2 cellular contexts compared by ENCODE assay signal in genomic region chr16:11615756-11616447, GRCh38.
TF ChIP-seq lines count a peak whose summit lies in the region.

No MANE protein-coding gene starts in this region.

TF ChIP-seq in IMR-90, 13 proteins besides CTCF, POLR2A, EP300 and RAD21:
- TF ChIP-seq CEBPB (IDR thresholded peaks at IDR 0.05; ENCODE audit: low read depth, low read length) (no peak), MAZ (IDR thresholded peaks at IDR 0.05; ENCODE audit: borderline replicate concordance, low read depth, low read length) (no peak), SMC3 (IDR thresholded peaks at IDR 0.05; ENCODE audit: low read depth, low read length) (no peak), NFE2L2 (IDR thresholded peaks at IDR 0.05; ENCODE audit: low read depth, low read length) (no peak), MXI1 (IDR thresholded peaks at IDR 0.05; ENCODE audit: borderline replicate concordance, low read depth, low read length) (no peak), ELK1 (IDR thresholded peaks at IDR 0.05; ENCODE audit: borderline replicate concordance, low read depth, low read length) (no peak), USF2 (IDR thresholded peaks at IDR 0.05; ENCODE audit: low read depth, low read length) (no peak), BHLHE40 (IDR thresholded peaks at IDR 0.05; ENCODE audit: low read depth, low read length) (no peak), FOS (IDR thresholded peaks at IDR 0.05; ENCODE audit: low read depth, low read length) (no peak), RCOR1 (IDR thresholded peaks at IDR 0.05; ENCODE audit: insufficient replicate concordance, low read length) (no peak)

TF ChIP-seq in K562, 482 proteins besides CTCF, POLR2A, EP300 and RAD21 (continues in another document):
- TF ChIP-seq DPF2 (IDR thresholded peaks at IDR 0.05) (peak; percentile 86), CREB1 (IDR thresholded peaks at IDR 0.05) (no peak), CREB1 (CRISPR knock-in tag; IDR thresholded peaks at IDR 0.05) (0 out of 2 replicates have a peak, but pooled peaks have one; percentile 30), SMARCC2 (IDR thresholded peaks at IDR 0.05; ENCODE audit: low read depth) (0 out of 2 replicates have a peak, but pooled peaks have one; percentile 39), ZEB2 (IDR thresholded peaks at IDR 0.05) (peak; percentile 59; the same call in 1 of the 2 replicates), BHLHE40 (IDR thresholded peaks at IDR 0.05; ENCODE audit: low read length) (peak; percentile 27; the same call in 1 of the 2 replicates), ATF1 (CRISPR knock-in tag; IDR thresholded peaks at IDR 0.05) (no peak), ATF1 (tag; IDR thresholded peaks at IDR 0.05) (peak; percentile 81), FOSL1 (tag; conservative IDR thresholded peaks at IDR 0.05) (peak; percentile 96), ZNF121 (CRISPR knock-in tag; conservative IDR thresholded peaks at IDR 0.05) (peak; percentile 46; the same call in 1 of the 2 replicates), MTA3 (IDR thresholded peaks at IDR 0.05; ENCODE audit: borderline replicate concordance) (peak; percentile 48; the same call in 1 of the 2 replicates), E2F8 (IDR thresholded peaks at IDR 0.05; ENCODE audit: low read depth, partially characterized antibody) (no peak), JUND (IDR thresholded peaks at IDR 0.05; ENCODE audit: borderline replicate concordance, low read depth, low read length) (peak; percentile 98), JUND (tag; IDR thresholded peaks at IDR 0.05; ENCODE audit: borderline replicate concordance, low read depth, low read length) (peak; percentile 90; the same call in 2 of the 3 replicates), EGR1 (conservative IDR thresholded peaks at IDR 0.05) (no peak; the same call in 1 of the 2 replicates), ZNF318 (IDR thresholded peaks at IDR 0.05; ENCODE audit: borderline replicate concordance in 1 of 2, low read depth in 1 of 2) (no peak), ATF7 (IDR thresholded peaks at IDR 0.05) (peak; percentile 44), ATF3 (IDR thresholded peaks at IDR 0.05) (peak; percentile 94), ATF3 (CRISPR knock-in tag; conservative IDR thresholded peaks at IDR 0.05) (no peak), KDM1A (IDR thresholded peaks at IDR 0.05) (no peak), PTTG1 (tag; IDR thresholded peaks at IDR 0.05; ENCODE audit: low read depth) (no peak), NEUROD1 (IDR thresholded peaks at IDR 0.05; ENCODE audit: borderline replicate concordance, low read depth, low read length, partially characterized antibody) (peak; percentile 47), SMARCA4 (IDR thresholded peaks at IDR 0.05) (peak; percentile 87), CREM (IDR thresholded peaks at IDR 0.05; ENCODE audit: low read depth) (peak; percentile 88), HBP1 (CRISPR knock-in tag; IDR thresholded peaks at IDR 0.05) (no peak), SMARCE1 (IDR thresholded peaks at IDR 0.05) (peak; percentile 83), SRSF3 (IDR thresholded peaks at IDR 0.05; ENCODE audit: insufficient read depth, low read length) (no peak), ZBTB34 (CRISPR knock-in tag; IDR thresholded peaks at IDR 0.05) (no peak), HOMEZ (CRISPR knock-in tag; IDR thresholded peaks at IDR 0.05) (no peak), CXXC5 (CRISPR knock-in tag; IDR thresholded peaks at IDR 0.05) (no peak), MAX (CRISPR knock-in tag; IDR thresholded peaks at IDR 0.05) (no peak), JUN (IDR thresholded peaks at IDR 0.05; ENCODE audit: borderline replicate concordance, low read depth, low read length) (peak; percentile 93), JUN (CRISPR knock-in tag; IDR thresholded peaks at IDR 0.05; ENCODE audit: borderline replicate concordance) (no peak), CHCHD3 (CRISPR knock-in tag; IDR thresholded peaks at IDR 0.05) (no peak), RNF219 (CRISPR knock-in tag; IDR thresholded peaks at IDR 0.05) (no peak), ZBTB7A (IDR thresholded peaks at IDR 0.05; ENCODE audit: borderline replicate concordance, control insufficient read depth, low read depth, low read length) (peak; percentile 19; the same call in 1 of the 2 replicates), IRF1 (CRISPR knock-in tag; IDR thresholded peaks at IDR 0.05; ENCODE audit: borderline replicate concordance) (no peak)
